In the genomic region with DNA sequence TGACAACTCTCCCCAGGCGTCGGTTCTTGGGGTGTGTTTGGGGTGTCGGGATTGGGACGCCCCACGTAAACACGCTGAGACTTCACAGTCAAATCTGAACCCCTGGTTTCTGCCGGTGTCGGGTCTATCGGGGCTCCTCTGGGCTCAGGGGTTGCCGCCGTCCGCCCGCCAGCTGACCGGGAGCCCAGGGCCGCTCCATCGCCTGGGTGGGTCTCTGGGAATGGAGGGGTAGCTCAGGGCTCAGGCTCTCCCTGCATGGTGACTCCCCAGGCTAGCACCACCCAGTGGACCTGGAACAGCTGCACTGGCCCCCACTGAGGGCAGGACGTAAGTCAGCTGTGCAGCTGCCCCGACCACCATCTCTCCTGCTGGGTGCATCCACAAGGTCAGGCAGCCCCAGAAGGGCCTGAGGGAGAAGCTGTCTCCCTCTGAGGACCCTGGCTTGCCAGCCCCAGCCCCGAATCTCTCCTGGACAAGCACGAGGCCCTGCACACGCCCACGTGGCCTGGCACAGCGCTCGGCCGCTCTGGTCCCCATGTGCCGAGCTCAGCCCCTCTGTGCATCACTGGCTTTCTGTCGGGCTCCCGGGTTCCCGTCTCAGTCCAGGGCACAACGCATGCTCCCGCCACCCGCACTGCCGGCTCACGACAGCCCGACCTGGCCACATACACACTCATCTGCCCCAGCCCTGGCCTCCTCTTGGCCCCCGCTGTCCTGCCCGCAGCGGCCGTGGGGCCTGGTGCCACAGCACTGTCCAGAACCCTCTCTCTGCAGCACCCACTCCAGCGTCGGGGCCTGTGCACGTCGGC, we compare ENCODE assay signal across 1 cellular context.
A peak's percentile ranks its signal among the peaks of the same experiment; 100 is the strongest.
TF ChIP-seq lines count a peak whose summit lies in the region.

No MANE protein-coding gene starts in this region.

TF ChIP-seq in K562, 482 proteins besides CTCF, POLR2A, EP300 and RAD21:
- TF ChIP-seq POLR2G (IDR thresholded peaks at IDR 0.05; ENCODE audit: low read depth, low read length) (peak; percentile 20; the same call in 1 of the 2 replicates), RBM22 (IDR thresholded peaks at IDR 0.05; ENCODE audit: low read depth, low read length, poor library complexity, severe bottlenecking) (peak; percentile 38), RBFOX2 (IDR thresholded peaks at IDR 0.05; ENCODE audit: low read depth, low read length) (peak; percentile 70)
- TF ChIP-seq, protein P1, sequence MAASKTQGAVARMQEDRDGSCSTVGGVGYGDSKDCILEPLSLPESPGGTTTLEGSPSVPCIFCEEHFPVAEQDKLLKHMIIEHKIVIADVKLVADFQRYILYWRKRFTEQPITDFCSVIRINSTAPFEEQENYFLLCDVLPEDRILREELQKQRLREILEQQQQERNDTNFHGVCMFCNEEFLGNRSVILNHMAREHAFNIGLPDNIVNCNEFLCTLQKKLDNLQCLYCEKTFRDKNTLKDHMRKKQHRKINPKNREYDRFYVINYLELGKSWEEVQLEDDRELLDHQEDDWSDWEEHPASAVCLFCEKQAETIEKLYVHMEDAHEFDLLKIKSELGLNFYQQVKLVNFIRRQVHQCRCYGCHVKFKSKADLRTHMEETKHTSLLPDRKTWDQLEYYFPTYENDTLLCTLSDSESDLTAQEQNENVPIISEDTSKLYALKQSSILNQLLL (CRISPR knock-in tag; IDR thresholded peaks at IDR 0.05; ENCODE audit: borderline replicate concordance) = no peak
